21 cellular contexts compared by ENCODE assay signal in genomic region chr14:97315790-97316189, GRCh38.
A peak's percentile ranks its signal among the peaks of the same experiment; 100 is the strongest.
DNase-seq lines count a peak whose midpoint lies in the region; ATAC-seq, FAIRE-seq and TF ChIP-seq lines count a peak whose summit lies in the region.
"Had no signal": no experiment of that assay in that cellular context is flagged by ENCODE, and none has a peak within 500 bp of the region (broad histone marks: within the 10 kb centered on the region; RNA-seq: fewer than 3 reads in every experiment).

No MANE protein-coding gene starts in this region.

- no peaks in the 10 kb centered on the region for H3K9me3 ChIP-seq in keratinocyte (ENCODE audit: control insufficient read depth, low read depth, low read length)

- H3K27me3 ChIP-seq in bronchial epithelial cell (ENCODE audit: control insufficient read depth, insufficient read depth, low read length) (no peaks in the 10 kb centered on the region), keratinocyte (ENCODE audit: control insufficient read depth, extremely low read depth, insufficient read depth, low read length) (no peaks in the 10 kb centered on the region)
- H3K27me3 ChIP-seq: BLaER1 had no signal

- H2AFZ ChIP-seq in keratinocyte (ENCODE audit: control insufficient read depth, low read length): no peak overlapping the region

- H3K9ac ChIP-seq in keratinocyte (ENCODE audit: control insufficient read depth, extremely low read depth, insufficient read depth, low read length): no peak overlapping the region
- H3K9ac ChIP-seq: BLaER1 had no signal

- peaks cover 1% of the 10 kb centered on the region for H3K9me3 Mint-ChIP-seq in activated CD8-positive, alpha-beta T cell treated with anti-CD3 and anti-CD28 coated beads for 36 hours
- H3K9me3 Mint-ChIP-seq in activated CD8-positive, alpha-beta T cell treated with anti-CD3 and anti-CD28 coated beads, Interleukin-2, amount 10 ng/mL, durations not matched to agents 7 days and 5 days (ENCODE audit: insufficient read depth): peaks cover 9% of the 10 kb centered on the region

- no peak overlapping the region for H3K27ac ChIP-seq in keratinocyte (ENCODE audit: control insufficient read depth, insufficient read depth, low read length)
- H3K27ac ChIP-seq: BLaER1, HL-60 had no signal

- H3K4me3 ChIP-seq in GM12865 (ENCODE audit: low read depth, low read length) (no peak overlapping the region), bronchial epithelial cell (ENCODE audit: low read depth, low read length) (no peak overlapping the region), keratinocyte (ENCODE audit: control insufficient read depth in 2 of 3, extremely low read depth in 1 of 3, insufficient read depth in 2 of 3, low read depth in 1 of 3, low read length in 3 of 3) (no peak overlapping the region)
- H3K4me3 ChIP-seq: BLaER1 had no signal

- H3K27ac Mint-ChIP-seq in activated CD8-positive, alpha-beta T cell treated with anti-CD3 and anti-CD28 coated beads for 36 hours: no peak overlapping the region
- H3K27ac Mint-ChIP-seq in activated CD8-positive, alpha-beta T cell treated with anti-CD3 and anti-CD28 coated beads, Interleukin-2, amount 10 ng/mL, durations not matched to agents 7 days and 5 days: no peak overlapping the region
- H3K27ac Mint-ChIP-seq: CD14-positive monocyte; CD4-positive, alpha-beta memory T cell; HFFc6 had no signal

- POLR2A ChIA-PET in activated CD8-positive, alpha-beta T cell treated with anti-CD3 and anti-CD28 coated beads for 36 hours (lab: Charles Lee): no interaction called here
- POLR2A ChIA-PET in activated CD8-positive, alpha-beta T cell treated with anti-CD3 and anti-CD28 coated beads, Interleukin-2, amount 10 ng/mL, durations not matched to agents 7 days and 5 days (lab: Charles Lee): no interaction called here

- H3K36me3 ChIP-seq in bronchial epithelial cell (ENCODE audit: control insufficient read depth, insufficient read depth, low read length) (no peaks in the 10 kb centered on the region), keratinocyte (ENCODE audit: control insufficient read depth in 2 of 2, extremely low read depth in 1 of 2, insufficient read depth in 2 of 2, low read length in 2 of 2) (no peaks in the 10 kb centered on the region)
- H3K36me3 ChIP-seq: BLaER1 had no signal

- H3K4me3 Mint-ChIP-seq in activated CD8-positive, alpha-beta T cell treated with anti-CD3 and anti-CD28 coated beads for 36 hours: no peak overlapping the region
- no peak overlapping the region for H3K4me3 Mint-ChIP-seq in activated CD8-positive, alpha-beta T cell treated with anti-CD3 and anti-CD28 coated beads, Interleukin-2, amount 10 ng/mL, durations not matched to agents 7 days and 5 days
- H3K4me3 Mint-ChIP-seq: CD14-positive monocyte; CD4-positive, alpha-beta memory T cell; HFFc6 had no signal

- DNase-seq in activated CD8-positive, alpha-beta T cell treated with anti-CD3 and anti-CD28 coated beads for 36 hours: peak; percentile 13
- DNase-seq in activated CD8-positive, alpha-beta T cell treated with anti-CD3 and anti-CD28 coated beads, Interleukin-2, amount 10 ng/mL, durations not matched to agents 7 days and 5 days: no peak
- DNase-seq in GM12865 (ENCODE audit: low read depth): peak; percentile 89
- DNase-seq in bronchial epithelial cell (ENCODE audit: low read depth): peak; percentile 30
- DNase-seq in keratinocyte (ENCODE audit: low read depth, low spot score): peak; percentile 15
- no peak for DNase-seq in NAMALWA (ENCODE audit: low spot score)
- DNase-seq in DMS 273 (lab: John Stamatoyannopoulos, UW; ENCODE audit: unreplicated experiment): no peak
- DNase-seq: 8988T; CD4-positive, alpha-beta memory T cell; DND-41; EL; GOT3; H7; HFFc6; IMR-90 had no signal

- peaks cover 5% of the 10 kb centered on the region for H3K4me1 Mint-ChIP-seq in activated CD8-positive, alpha-beta T cell treated with anti-CD3 and anti-CD28 coated beads for 36 hours (ENCODE audit: low read depth)
- peaks cover 14% of the 10 kb centered on the region for H3K4me1 Mint-ChIP-seq in activated CD8-positive, alpha-beta T cell treated with anti-CD3 and anti-CD28 coated beads, Interleukin-2, amount 10 ng/mL, durations not matched to agents 7 days and 5 days (ENCODE audit: low read depth)
- H3K4me1 Mint-ChIP-seq: CD14-positive monocyte had no signal

- dilution Hi-C loops in keratinocyte (cut with MboI; ENCODE audit: extremely low pct_ligation_motif_present, low sequenced_read_pairs): no loop called here

- no peaks in the 10 kb centered on the region for H3K9me1 ChIP-seq in keratinocyte (ENCODE audit: control insufficient read depth, extremely low read depth, insufficient read depth, low read length)

- H3K4me1 ChIP-seq in keratinocyte (ENCODE audit: control insufficient read depth, extremely low read depth, insufficient read depth, low read length): no peaks in the 10 kb centered on the region
- H3K4me1 ChIP-seq: BLaER1 had no signal

- TF ChIP-seq CTCF in activated CD8-positive, alpha-beta T cell treated with anti-CD3 and anti-CD28 coated beads for 36 hours (IDR thresholded peaks at IDR 0.05): no peak
- TF ChIP-seq CTCF in GM12865 (IDR thresholded peaks at IDR 0.05; ENCODE audit: insufficient read depth, low read depth, low read length, missing control alignments): no peak
- no peak for TF ChIP-seq CTCF in bronchial epithelial cell (IDR thresholded peaks at IDR 0.05; ENCODE audit: insufficient read depth, low read length, severe bottlenecking)
- TF ChIP-seq CTCF in keratinocyte (optimal IDR thresholded peaks at IDR 0.05 in 1 of 3, IDR thresholded peaks at IDR 0.05 in 1 of 3, conservative IDR thresholded peaks at IDR 0.05 in 1 of 3; ENCODE audit: extremely low read depth in 1 of 3, insufficient read depth in 2 of 3, low read length in 3 of 3): no peak

- CTCF ChIA-PET in activated CD8-positive, alpha-beta T cell treated with anti-CD3 and anti-CD28 coated beads for 36 hours (lab: Charles Lee): no interaction called here
- CTCF ChIA-PET in activated CD8-positive, alpha-beta T cell treated with anti-CD3 and anti-CD28 coated beads, Interleukin-2, amount 10 ng/mL, durations not matched to agents 7 days and 5 days (lab: Charles Lee): interaction anchor here (0.6 kb wide), 1 partner anchor 784 kb away, joined by 3 read pairs; no protein-coding TSS in a partner anchor

- no peaks in the 10 kb centered on the region for H4K20me1 ChIP-seq in keratinocyte (ENCODE audit: control insufficient read depth, extremely low read depth, insufficient read depth, low read length)
- H4K20me1 ChIP-seq: BLaER1 had no signal

- no peaks in the 10 kb centered on the region for H3K36me3 Mint-ChIP-seq in activated CD8-positive, alpha-beta T cell treated with anti-CD3 and anti-CD28 coated beads for 36 hours (ENCODE audit: low read depth)
- H3K36me3 Mint-ChIP-seq in activated CD8-positive, alpha-beta T cell treated with anti-CD3 and anti-CD28 coated beads, Interleukin-2, amount 10 ng/mL, durations not matched to agents 7 days and 5 days (ENCODE audit: low read depth): peaks cover 2% of the 10 kb centered on the region
- H3K36me3 Mint-ChIP-seq: CD14-positive monocyte; CD4-positive, alpha-beta memory T cell had no signal

- FAIRE-seq in bronchial epithelial cell (lab: Jason Lieb, UNC): no peak
- no peak for FAIRE-seq in keratinocyte (lab: Jason Lieb, UNC)
- FAIRE-seq: GM12892, GM18507 had no signal

- ATAC-seq in activated CD8-positive, alpha-beta T cell treated with anti-CD3 and anti-CD28 coated beads for 36 hours: no peak
- ATAC-seq in activated CD8-positive, alpha-beta T cell treated with anti-CD3 and anti-CD28 coated beads, Interleukin-2, amount 10 ng/mL, durations not matched to agents 7 days and 5 days: no peak
- ATAC-seq: HCT116 had no signal

- no peak overlapping the region for H3K4me2 ChIP-seq in keratinocyte (ENCODE audit: control insufficient read depth, extremely low read depth, insufficient read depth, low read depth, low read length)
- H3K4me2 ChIP-seq: BLaER1 had no signal

- intact Hi-C loops in activated CD8-positive, alpha-beta T cell treated with anti-CD3 and anti-CD28 coated beads for 36 hours (cut with micrococcal nuclease): no loop called here

- no peaks in the 10 kb centered on the region for H3K27me3 Mint-ChIP-seq in activated CD8-positive, alpha-beta T cell treated with anti-CD3 and anti-CD28 coated beads for 36 hours
- H3K27me3 Mint-ChIP-seq in activated CD8-positive, alpha-beta T cell treated with anti-CD3 and anti-CD28 coated beads, Interleukin-2, amount 10 ng/mL, durations not matched to agents 7 days and 5 days (ENCODE audit: low read depth): no peaks in the 10 kb centered on the region
- H3K27me3 Mint-ChIP-seq: CD4-positive, alpha-beta memory T cell had no signal

- no peaks in the 10 kb centered on the region for H3K79me2 ChIP-seq in keratinocyte (ENCODE audit: control insufficient read depth, insufficient read depth, low read length)

Comparison
In these comparisons a context has a peak if more than half of its experiments do, and no peak if none do; other contexts are left out.
1. DNase-seq: peak in activated CD8-positive, alpha-beta T cell treated with anti-CD3 and anti-CD28 coated beads for 36 hours (single experiment), GM12865 (single experiment), bronchial epithelial cell (single experiment) and keratinocyte (single experiment); none in activated CD8-positive, alpha-beta T cell treated with anti-CD3 and anti-CD28 coated beads, Interleukin-2, amount 10 ng/mL, durations not matched to agents 7 days and 5 days (single experiment), NAMALWA (single experiment) and DMS 273 (single experiment).